In genomic region chr18:34222025-34222395, GRCh38 we compare ENCODE assay signal across 9 cellular contexts. TPM values are rescaled to one million over a fixed set of nuclear protein-coding genes. Genes with fewer than 3 reads are reported as not detected.
DNase-seq lines count a peak whose midpoint lies in the region; ATAC-seq, FAIRE-seq and TF ChIP-seq lines count a peak whose summit lies in the region.
"Had no signal": no experiment of that assay in that cellular context is flagged by ENCODE, and none has a peak within 500 bp of the region (broad histone marks: within the 10 kb centered on the region; RNA-seq: fewer than 3 reads in every experiment).

No MANE protein-coding gene starts in this region.

- POLR2A ChIA-PET in HepG2 (lab: Yijun Ruan, JAX), result no interaction called here

- WGBS in HepG2 (ENCODE audit: low lambda C conversion rate), result 13% methylated on average over 9 of the region's 11 CpGs
- 2 to 4% methylated on average over 11 of the region's 11 CpGs for WGBS in upper lobe of left lung, 2 donors

- TF ChIP-seq POLR2A in HepG2 (IDR thresholded peaks at IDR 0.05; ENCODE audit: insufficient read depth in 1 of 2, low read depth in 2 of 2, low read length in 2 of 2) (no peak), upper lobe of left lung (IDR thresholded peaks at IDR 0.05) (no peak)

- H3K27me3 ChIP-seq in HepG2 (ENCODE audit: control insufficient read depth in 1 of 2, insufficient read depth in 2 of 2, low read length in 2 of 2) (peaks cover 5 to 31% of the 10 kb centered on the region in 2 experiments), upper lobe of left lung (peaks cover 0 to 20% (median 10%) of the 10 kb centered on the region in 4 donors)

- TF ChIP-seq EP300 in HepG2 (IDR thresholded peaks at IDR 0.05; ENCODE audit: low read depth in 2 of 2, low read length in 2 of 2) (no peak), HepG2 (CRISPR knock-in tag; IDR thresholded peaks at IDR 0.05; ENCODE audit: borderline replicate concordance) (no peak), upper lobe of left lung (IDR thresholded peaks at IDR 0.05) (no peak)

- FAIRE-seq in HepG2 (lab: Jason Lieb, UNC), result no peak

- no peaks in the 10 kb centered on the region for H4K20me1 ChIP-seq in HepG2 (ENCODE audit: insufficient read depth, low read length)

- H3K4me1 ChIP-seq in HepG2 (ENCODE audit: insufficient read depth, low read length) (peaks cover 34% of the 10 kb centered on the region), upper lobe of left lung (peaks cover 16 to 33% (median 22%) of the 10 kb centered on the region in 4 donors)

- peak overlapping the region; percentile 59 for H3K4me2 ChIP-seq in HepG2 (ENCODE audit: low read depth, low read length)

- in situ Hi-C loops in HepG2 (cut with HindIII; ENCODE audit: extremely low pct_ligation_motif_present, low pct_unique_long_range_greater_than_20kb), result loop anchor here (10.0 kb wide), 1 partner anchor 103 kb away; no protein-coding TSS in a partner anchor

- TF ChIP-seq CTCF in HepG2 (CRISPR knock-in tag; IDR thresholded peaks at IDR 0.05), result no peak
- TF ChIP-seq CTCF in upper lobe of left lung (IDR thresholded peaks at IDR 0.05), result no peak

- no peak for TF ChIP-seq RAD21 in HepG2 (CRISPR knock-in tag; IDR thresholded peaks at IDR 0.05)

- ATAC-seq in HG03354 (IDR thresholded peaks at IDR 0.05; ENCODE audit: poor library complexity, severe bottlenecking, unreplicated experiment) (peak; percentile 14), HepG2 (no peak), upper lobe of left lung (ENCODE audit: low FRiP score in 2 of 2) (no peak), GM21515 (IDR thresholded peaks at IDR 0.05; ENCODE audit: unreplicated experiment) (no peak)

- no TSS peak for BruUV-seq in HepG2 (replicated peaks; lab: Mats Ljungman, UMichigan)

- H3K79me2 ChIP-seq in HepG2 (ENCODE audit: insufficient read depth, low read length), result no peaks in the 10 kb centered on the region

- H2AFZ ChIP-seq in HepG2 (ENCODE audit: low read length), result no peak overlapping the region

- CTCF ChIA-PET in HepG2 (lab: Yijun Ruan, JAX; ENCODE audit: low intra/inter-chr PET ratio, low total read pairs), result no interaction called here

- H3K36me3 ChIP-seq in HepG2 (replicated peaks in 1 of 2; ENCODE audit: control insufficient read depth in 1 of 2, insufficient read depth in 2 of 2, low read length in 2 of 2) (no peaks in the 10 kb centered on the region), upper lobe of left lung (no peaks in the 10 kb centered on the region)

- H3K9me3 ChIP-seq in HepG2 (ENCODE audit: low read length), result no peaks in the 10 kb centered on the region
- H3K9me3 ChIP-seq in upper lobe of left lung, result no peaks in the 10 kb centered on the region

- H3K9ac ChIP-seq in HepG2 (ENCODE audit: insufficient read depth, low read depth, low read length), result no peak overlapping the region

- DNase-seq in AG20443 (ENCODE audit: low spot score) (peak; percentile 11), anterior cingulate cortex (lab: John Stamatoyannopoulos, UW) (peak in 49 of 58 donors; percentile 7 to 83 (median 37)), HepG2 (ENCODE audit: low spot score) (no peak), upper lobe of left lung (peak in 1 of 2 donors; percentile 27), GM19240 (ENCODE audit: insufficient read length, low spot score) (no peak), activated T-cell treated with anti-CD3 and anti-CD28 coated beads for 4 hours (no peak)

- H3K4me3 ChIP-seq in HepG2 (replicated peaks in 1 of 3; ENCODE audit: insufficient read depth in 1 of 3, low read depth in 2 of 3, low read length in 3 of 3) (peak overlapping the region in 1 of 3 experiments; percentile 52; a peak in 1 of 6 replicates), upper lobe of left lung (peak overlapping the region in 3 of 4 donors; percentile 26 to 46 (median 39))

- intact Hi-C loops in HepG2 (cut with micrococcal nuclease; ENCODE audit: unreplicated experiment), result no loop called here

- H3K27ac ChIP-seq in HepG2 (ENCODE audit: extremely low read length, insufficient read depth, low read length) (no peak overlapping the region), upper lobe of left lung (no peak overlapping the region)

TF ChIP-seq in HepG2, 621 proteins besides CTCF, POLR2A, EP300 and RAD21:
- TF ChIP-seq GABPB1 (CRISPR knock-in tag; IDR thresholded peaks at IDR 0.05) (no peak), TSC22D2 (CRISPR knock-in tag; IDR thresholded peaks at IDR 0.05; ENCODE audit: borderline replicate concordance) (no peak), HNF4G (IDR thresholded peaks at IDR 0.05; ENCODE audit: borderline replicate concordance, low read depth, low read length) (no peak), HNF4G (CRISPR knock-in tag; IDR thresholded peaks at IDR 0.05; ENCODE audit: borderline replicate concordance, low read depth) (no peak), ZNF766 (CRISPR knock-in tag; IDR thresholded peaks at IDR 0.05; ENCODE audit: borderline replicate concordance) (no peak), SIX4 (CRISPR knock-in tag; IDR thresholded peaks at IDR 0.05) (no peak), ZNF292 (CRISPR knock-in tag; IDR thresholded peaks at IDR 0.05; ENCODE audit: borderline replicate concordance, low read depth) (no peak)
- TF ChIP-seq, protein P1, sequence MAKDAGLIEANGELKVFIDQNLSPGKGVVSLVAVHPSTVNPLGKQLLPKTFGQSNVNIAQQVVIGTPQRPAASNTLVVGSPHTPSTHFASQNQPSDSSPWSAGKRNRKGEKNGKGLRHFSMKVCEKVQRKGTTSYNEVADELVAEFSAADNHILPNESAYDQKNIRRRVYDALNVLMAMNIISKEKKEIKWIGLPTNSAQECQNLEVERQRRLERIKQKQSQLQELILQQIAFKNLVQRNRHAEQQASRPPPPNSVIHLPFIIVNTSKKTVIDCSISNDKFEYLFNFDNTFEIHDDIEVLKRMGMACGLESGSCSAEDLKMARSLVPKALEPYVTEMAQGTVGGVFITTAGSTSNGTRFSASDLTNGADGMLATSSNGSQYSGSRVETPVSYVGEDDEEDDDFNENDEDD (CRISPR knock-in tag; IDR thresholded peaks at IDR 0.05; ENCODE audit: borderline replicate concordance), result no peak
TF ChIP-seq in HepG2: peak in this region for 0.

RNA-seq across cellular contexts. Expression of gene NOL4, which starts 2.7 kb away (rescaled TPM):
- total RNA-seq in HepG2 (2016; rRNA removed; fragmentation: Illumina TruSeq; extraction: Trizol) (1.3 and 1.8 TPM in 2 replicates), upper lobe of left lung (under 1 TPM in 1 of 6 donors, not detected in 5; 0.40 TPM)
- 0.53 and 0.81 TPM in 2 replicates for total RNA-seq in HepG2 (2016; cell fraction: cytosol; rRNA removed; fragmentation: Illumina TruSeq; extraction: Trizol; ENCODE audit: low read depth)
- total RNA-seq in HepG2 (2016; cell fraction: insoluble cytoplasmic fraction; rRNA removed; fragmentation: Illumina TruSeq; extraction: Trizol), result 1.4 and 2.0 TPM in 2 replicates
- total RNA-seq in HepG2 (2016; cell fraction: membrane; rRNA removed; fragmentation: Illumina TruSeq; extraction: Trizol), result 0.28 and 0.52 TPM in 2 replicates
- 2.8 and 3.3 TPM in 2 replicates for total RNA-seq in HepG2 (2016; cell fraction: nucleus; rRNA removed; fragmentation: Illumina TruSeq; extraction: Trizol)
- polyA plus RNA-seq in HepG2 (2011; rRNA removed), result not detected in 2 replicates
- not detected in 2 replicates for polyA plus RNA-seq in HepG2 (2011; cell fraction: cytosol; rRNA removed)
- polyA plus RNA-seq in HepG2 (2011; cell fraction: nucleus; rRNA removed), result not detected in 2 replicates
- polyA plus RNA-seq in HepG2 (2012), result not detected in 2 replicates
- polyA plus RNA-seq in HepG2 (2016; cell fraction: cytosol; fragmentation: Illumina TruSeq; extraction: Trizol; ENCODE audit: low read depth), result 0.28 TPM in 1 of 2 replicates, not detected in the other
- 1.3 and 2.0 TPM in 2 replicates for polyA plus RNA-seq in HepG2 (2016; cell fraction: insoluble cytoplasmic fraction; fragmentation: Illumina TruSeq; extraction: Trizol; ENCODE audit: low read depth)
- polyA plus RNA-seq in HepG2 (2016; cell fraction: membrane; fragmentation: Illumina TruSeq; extraction: Trizol; ENCODE audit: low read depth), result 0.17 and 0.40 TPM in 2 replicates
- 0.89 and 1.5 TPM in 2 replicates for polyA plus RNA-seq in HepG2 (2016; cell fraction: nucleus; fragmentation: Illumina TruSeq; extraction: Trizol; ENCODE audit: insufficient read depth, low read depth)
- polyA minus RNA-seq in HepG2 (2011; rRNA and poly(A)+ RNA removed; ENCODE audit: low replicate concordance), result not detected in 2 replicates
- polyA minus RNA-seq in HepG2 (2011; cell fraction: cytosol; rRNA and poly(A)+ RNA removed), result not detected in 2 replicates
- not detected in 2 replicates for polyA minus RNA-seq in HepG2 (2011; cell fraction: nucleus; rRNA and poly(A)+ RNA removed)
- total RNA-seq: T-helper 1 cell treated with Interleukin-12 subunit alpha and Interleukin-12 subunit beta and Interleukin-4 antibody, amounts not matched to agents 30 ng/mL and 1 ng/mL, for 36 hours had no signal

Comparison
In these comparisons a context has a peak if more than half of its experiments do, and no peak if none do; other contexts are left out.
1. DNase-seq: peak in AG20443 (single experiment) and anterior cingulate cortex (49 of 58); none in HepG2 (single experiment), GM19240 (single experiment) and activated T-cell treated with anti-CD3 and anti-CD28 coated beads for 4 hours (single experiment).